In genomic region chr12:102518871-102519270, GRCh38 we compare ENCODE assay signal across 28 cellular contexts. TPM values are rescaled to one million over a fixed set of nuclear protein-coding genes. Genes with fewer than 3 reads are reported as not detected.
"Had no signal": no experiment of that assay in that cellular context is flagged by ENCODE, and none has a peak within 500 bp of the region (broad histone marks: within the 10 kb centered on the region; RNA-seq: fewer than 3 reads in every experiment).

No MANE protein-coding gene starts in this region.

- H3K9ac ChIP-seq: neural progenitor cell had no signal

- H3K27ac ChIP-seq: neural progenitor cell, neutrophil, pancreas, prostate gland, right atrium auricular region, right lobe of liver, sigmoid colon, stomach, thoracic aorta, thyroid gland, tibial nerve, upper lobe of left lung, vagina had no signal

- H2AFZ ChIP-seq: neural progenitor cell had no signal

- H3K4me3 Mint-ChIP-seq: natural killer cell; nephron; neural progenitor cell; stimulated activated effector memory CD8-positive, alpha-beta T cell treated with anti-CD3 and anti-CD28 coated beads, Interleukin-12 subunit alpha, Interleukin-12 subunit beta, amount 100 ng/mL, for 72 hours; stimulated activated naive B cell treated with anti-CD40 and anti-IgM and Interleukin-4, amounts not matched to agents 10 μg/mL and 1 μg/mL and 100 μg/mL, for 72 hours; stimulated activated naive CD8-positive, alpha-beta T cell treated with anti-CD3 and anti-CD28 coated beads, Interleukin-15, Interleukin-2, amounts not matched to agents 100 ng/mL and 50 ng/mL, for 24 hours had no signal

- H3K4me1 ChIP-seq: neural progenitor cell, pancreas, prostate gland, right atrium auricular region, right lobe of liver, sigmoid colon, stomach, tibial nerve, upper lobe of left lung, vagina had no signal

- H3K4me2 ChIP-seq: neural progenitor cell had no signal

- DNase-seq: natural killer cell; nucleus accumbens; pancreas; retina; right lobe of liver; sigmoid colon; small intestine; stimulated activated CD4-positive, alpha-beta T cell treated with anti-CD3 and anti-CD28 coated beads, Interleukin-15, amount 100 ng/mL, for 24 hours; stimulated activated CD4-positive, alpha-beta T cell treated with anti-CD3 and anti-CD28 coated beads, Interleukin-2, amount 100 ng/mL, for 24 hours; stimulated activated CD4-positive, alpha-beta T cell treated with anti-CD3 and anti-CD28 coated beads, Interleukin-2, amount 100 ng/mL, for 48 hours; stimulated activated CD4-positive, alpha-beta T cell treated with anti-CD3 and anti-CD28 coated beads, Interleukin-4, amount 100 ng/mL, for 24 hours; stimulated activated naive B cell treated with anti-CD40 and anti-IgM and Interleukin-4, amounts not matched to agents 10 μg/mL and 1 μg/mL and 100 μg/mL, for 72 hours; stimulated activated naive CD4-positive, alpha-beta T cell treated with Interleukin-2 at 50 U/mL for 16 hours; stomach; thyroid gland; trophoblast cell; upper lobe of left lung had no signal

- H3K36me3 ChIP-seq: neural progenitor cell, neutrophil, pancreas, prostate gland, right atrium auricular region, right lobe of liver, sigmoid colon, stomach, thoracic aorta, thyroid gland, tibial nerve, upper lobe of left lung, vagina had no signal

- H3K4me1 Mint-ChIP-seq: natural killer cell; stimulated activated effector memory CD8-positive, alpha-beta T cell treated with anti-CD3 and anti-CD28 coated beads, Interleukin-12 subunit alpha, Interleukin-12 subunit beta, amount 100 ng/mL, for 72 hours had no signal

- H3K9me3 Mint-ChIP-seq: nephron; neural progenitor cell; stimulated activated effector memory CD8-positive, alpha-beta T cell treated with anti-CD3 and anti-CD28 coated beads, Interleukin-12 subunit alpha, Interleukin-12 subunit beta, amount 100 ng/mL, for 72 hours had no signal

- H3K4me3 ChIP-seq: neural progenitor cell, pancreas, prostate gland, right atrium auricular region, right lobe of liver, sigmoid colon, stomach, thoracic aorta, thyroid gland, tibial nerve, upper lobe of left lung, vagina had no signal

- H3K27ac Mint-ChIP-seq: natural killer cell; neural progenitor cell; stimulated activated effector memory CD8-positive, alpha-beta T cell treated with anti-CD3 and anti-CD28 coated beads, Interleukin-12 subunit alpha, Interleukin-12 subunit beta, amount 100 ng/mL, for 72 hours; stimulated activated naive B cell treated with anti-CD40 and anti-IgM and Interleukin-4, amounts not matched to agents 10 μg/mL and 1 μg/mL and 100 μg/mL, for 72 hours; stimulated activated naive CD8-positive, alpha-beta T cell treated with anti-CD3 and anti-CD28 coated beads, Interleukin-15, Interleukin-2, amounts not matched to agents 100 ng/mL and 50 ng/mL, for 24 hours had no signal

- H3K27me3 ChIP-seq: neural progenitor cell, neutrophil, pancreas, right atrium auricular region, right lobe of liver, sigmoid colon, stomach, thyroid gland, tibial nerve, upper lobe of left lung, vagina had no signal

- H3K36me3 Mint-ChIP-seq: natural killer cell; neural progenitor cell; stimulated activated effector memory CD8-positive, alpha-beta T cell treated with anti-CD3 and anti-CD28 coated beads, Interleukin-12 subunit alpha, Interleukin-12 subunit beta, amount 100 ng/mL, for 72 hours; stimulated activated naive B cell treated with anti-CD40 and anti-IgM and Interleukin-4, amounts not matched to agents 10 μg/mL and 1 μg/mL and 100 μg/mL, for 72 hours had no signal

- ATAC-seq: natural killer cell; pancreas; right lobe of liver; stimulated activated effector memory CD8-positive, alpha-beta T cell treated with anti-CD3 and anti-CD28 coated beads, Interleukin-12 subunit alpha, Interleukin-12 subunit beta, amount 100 ng/mL, for 72 hours; stimulated activated naive B cell treated with anti-CD40 and anti-IgM and Interleukin-4, amounts not matched to agents 10 μg/mL and 1 μg/mL and 100 μg/mL, for 72 hours had no signal

- H3K9me3 ChIP-seq: neutrophil, pancreas, prostate gland, right atrium auricular region, right lobe of liver, sigmoid colon, stomach, thoracic aorta, thyroid gland, tibial nerve, upper lobe of left lung, vagina had no signal

RNA-seq across cellular contexts. Expression of gene IGF1, which starts 38.5 kb away (rescaled TPM):
- polyA plus RNA-seq: neural cell had no signal
